In genomic region chr1:55702064-55702463, GRCh38 we compare ENCODE assay signal across 8 cellular contexts.
DNase-seq lines count a peak whose midpoint lies in the region; ATAC-seq and TF ChIP-seq lines count a peak whose summit lies in the region.

No MANE protein-coding gene starts in this region.

- H4K20me1 ChIP-seq in SU-DHL-6 (ENCODE audit: low read depth, low read length) = no peaks in the 10 kb centered on the region

- H3K9me3 ChIP-seq in SU-DHL-6 (ENCODE audit: insufficient read depth, low read length) = no peaks in the 10 kb centered on the region

- H3K79me2 ChIP-seq in SU-DHL-6 (ENCODE audit: insufficient read depth, low read length) = no peaks in the 10 kb centered on the region

- no peaks in the 10 kb centered on the region for H3K9me2 ChIP-seq in SU-DHL-6 (replicated peaks; ENCODE audit: insufficient read depth, low read length)

- H3K4me2 ChIP-seq in SU-DHL-6 (ENCODE audit: low read depth, low read length, poor library complexity, severe bottlenecking) = no peak overlapping the region

- DNase-seq in AG09319 (ENCODE audit: extremely low read depth, low read depth) = no peak
- peak; percentile 53 for DNase-seq in iPS-NIHi7 (ENCODE audit: extremely low spot score)
- DNase-seq in DMS79 treated with DMSO at 0.1 percent for 48 hours (lab: John Stamatoyannopoulos, UW) = no peak
- no peak for DNase-seq in A172 (ENCODE audit: low spot score)

- H3K36me3 ChIP-seq in SU-DHL-6 (ENCODE audit: low read length) = no peaks in the 10 kb centered on the region

- ATAC-seq in GM19043 (IDR thresholded peaks at IDR 0.05; ENCODE audit: low read depth, unreplicated experiment) (peak; percentile 66), HG03520 (IDR thresholded peaks at IDR 0.05; ENCODE audit: unreplicated experiment) (peak; percentile 87), HG03039 (IDR thresholded peaks at IDR 0.05; ENCODE audit: unreplicated experiment) (no peak)

- TF ChIP-seq CTCF in AG09319 (IDR thresholded peaks at IDR 0.05; ENCODE audit: low read depth, low read length) (peak; percentile 45), SU-DHL-6 (IDR thresholded peaks at IDR 0.05; ENCODE audit: insufficient read depth, low read length, poor library complexity, severe bottlenecking) (peak; percentile 28)

- H3K9ac ChIP-seq in SU-DHL-6 (ENCODE audit: low read length) = no peak overlapping the region

- H3K27me3 ChIP-seq in SU-DHL-6 (ENCODE audit: low read length) = no peaks in the 10 kb centered on the region

- no peaks in the 10 kb centered on the region for H3F3A ChIP-seq in SU-DHL-6 (ENCODE audit: insufficient read depth)

- no peak overlapping the region for H3K27ac ChIP-seq in SU-DHL-6 (ENCODE audit: low read depth, low read length)

- H3K4me3 ChIP-seq in SU-DHL-6 (ENCODE audit: insufficient read depth, low read length, poor library complexity, severe bottlenecking) = no peak overlapping the region

- H2AFZ ChIP-seq in SU-DHL-6 (ENCODE audit: low read depth, low read length, severe bottlenecking) = no peak overlapping the region
